18 cellular contexts compared by ENCODE assay signal in the genomic region with DNA sequence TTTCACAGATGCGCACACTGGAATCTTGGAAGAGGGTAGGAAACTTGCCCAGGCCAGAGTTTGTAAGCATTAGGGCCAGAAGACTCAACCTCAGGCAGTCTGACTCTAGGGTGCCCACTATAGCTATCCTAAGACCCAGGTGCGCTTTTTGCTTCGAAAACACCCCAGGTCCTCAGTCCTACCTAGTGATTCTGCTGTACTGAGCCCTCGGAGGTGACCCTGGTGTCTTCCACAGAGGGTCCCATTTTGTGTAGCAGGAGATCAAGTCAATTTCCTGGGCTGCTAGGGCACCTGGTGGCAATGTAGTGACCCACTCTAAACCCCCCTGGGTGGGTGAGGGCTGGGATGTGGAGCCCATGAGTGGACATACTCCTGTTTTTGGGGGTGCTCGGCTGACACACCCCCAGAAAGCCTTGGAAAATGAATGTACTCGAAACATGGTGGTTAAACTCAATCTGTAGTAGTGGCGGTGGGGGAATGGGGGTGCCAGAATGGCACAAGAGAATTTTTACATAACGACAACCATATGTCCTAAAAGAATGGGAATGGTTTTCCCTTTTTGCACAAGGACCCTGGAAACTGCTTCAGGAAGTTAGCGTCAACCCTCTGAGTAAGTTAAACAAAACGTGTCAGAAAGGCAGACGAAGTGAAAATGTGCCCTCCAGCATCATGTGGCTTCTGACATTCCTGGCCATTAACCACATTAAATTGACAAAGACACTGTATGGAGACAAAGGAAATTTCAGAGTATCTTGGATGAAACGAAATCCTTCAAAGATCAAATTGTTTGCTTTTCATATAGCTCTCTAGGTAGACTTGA.
DNase-seq lines count a peak whose midpoint lies in the region; ATAC-seq, FAIRE-seq and TF ChIP-seq lines count a peak whose summit lies in the region.
"Had no signal": no experiment of that assay in that cellular context is flagged by ENCODE, and none has a peak within 500 bp of the region (broad histone marks: within the 10 kb centered on the region; RNA-seq: fewer than 3 reads in every experiment).

No MANE protein-coding gene starts in this region.

- no peaks in the 10 kb centered on the region for H3K36me3 ChIP-seq in right atrium auricular region
- no peaks in the 10 kb centered on the region for H3K36me3 ChIP-seq in bronchial epithelial cell (ENCODE audit: control insufficient read depth, insufficient read depth, low read length)
- H3K36me3 ChIP-seq in gastrocnemius medialis = no peaks in the 10 kb centered on the region
- H3K36me3 ChIP-seq: lower lobe of right lung had no signal

- H3K4me1 ChIP-seq in right atrium auricular region (peaks cover 0 to 5% of the 10 kb centered on the region in 2 donors), gastrocnemius medialis (peaks cover 0 to 13% of the 10 kb centered on the region in 2 donors)

- DNase-seq in right atrium auricular region (ENCODE audit: low spot score) = peak; percentile 54
- no peak for DNase-seq in Right ventricle myocardium inferior (ENCODE audit: missing footprints)
- DNase-seq in bronchial epithelial cell (ENCODE audit: low read depth) = peak; percentile 89
- peak; percentile 33 for DNase-seq in left lobe of liver (ENCODE audit: low spot score)
- no peak for DNase-seq in RWPE1 (ENCODE audit: low spot score)
- DNase-seq in gastrocnemius medialis = no peak
- DNase-seq in NCI-H1694 treated with DMSO at 0.1 percent for 48 hours (lab: John Stamatoyannopoulos, UW) = no peak
- DNase-seq: activated CD4-positive, alpha-beta T cell treated with anti-CD3 and anti-CD28 coated beads for 36 hours; activated gamma-delta T cell treated with Interleukin-2 at 50 U/mL for 16 hours; anterior cingulate cortex; glutamatergic neuron; lower lobe of right lung; NCI-H526 treated with DMSO at 0.1 percent for 48 hours; SK-N-SH had no signal

- FAIRE-seq in bronchial epithelial cell (lab: Jason Lieb, UNC) = no peak
- FAIRE-seq: A549 had no signal

- no peak for ATAC-seq in Right ventricle myocardium inferior
- no peak for ATAC-seq in left lobe of liver
- ATAC-seq in gastrocnemius medialis = no peak
- no peak for ATAC-seq in HG02852 (IDR thresholded peaks at IDR 0.05; ENCODE audit: unreplicated experiment)
- ATAC-seq: A549; activated CD4-positive, alpha-beta T cell treated with anti-CD3 and anti-CD28 coated beads for 36 hours; lower lobe of right lung; natural killer cell treated with Interleukin-12 subunit alpha and Interleukin-12 subunit beta and Interleukin-15 and Interleukin-18, amount 100 ng/mL, for 72 hours had no signal

- H3K4me3 ChIP-seq in right atrium auricular region (no peak overlapping the region), bronchial epithelial cell (ENCODE audit: low read depth, low read length) (no peak overlapping the region), gastrocnemius medialis (no peak overlapping the region)
- H3K4me3 ChIP-seq: A549, lower lobe of right lung had no signal

- no peak overlapping the region for H3K27ac ChIP-seq in right atrium auricular region
- H3K27ac ChIP-seq in RWPE1 = no peak overlapping the region
- H3K27ac ChIP-seq in gastrocnemius medialis = no peak overlapping the region
- H3K27ac ChIP-seq: A549, HL-60, lower lobe of right lung had no signal

- in situ Hi-C loops in gastrocnemius medialis (cut with MboI; ENCODE audit: low sequenced_read_pairs in 4 of 4) = no loop called here

- intact Hi-C loops in Right ventricle myocardium inferior (cut with DNase I) = no loop called here
- intact Hi-C loops in gastrocnemius medialis (cut with DNase I; ENCODE audit: low total_unique reads) = no loop called here

- H3K27me3 ChIP-seq in right atrium auricular region = no peaks in the 10 kb centered on the region
- H3K27me3 ChIP-seq in bronchial epithelial cell (ENCODE audit: control insufficient read depth, insufficient read depth, low read length) = no peaks in the 10 kb centered on the region
- H3K27me3 ChIP-seq in gastrocnemius medialis = no peaks in the 10 kb centered on the region

- no peak for TF ChIP-seq CTCF in right atrium auricular region (IDR thresholded peaks at IDR 0.05)
- TF ChIP-seq CTCF in bronchial epithelial cell (IDR thresholded peaks at IDR 0.05; ENCODE audit: insufficient read depth, low read length, severe bottlenecking) = no peak
- no peak for TF ChIP-seq CTCF in RWPE1 (conservative IDR thresholded peaks at IDR 0.05; ENCODE audit: low read depth)
- no peak for TF ChIP-seq CTCF in gastrocnemius medialis (IDR thresholded peaks at IDR 0.05 in 4 of 5, conservative IDR thresholded peaks at IDR 0.05 in 1 of 5)

- POLR2A ChIA-PET in RWPE1 (lab: Yijun Ruan, JAX; ENCODE audit: low non-redundant PET) = no interaction called here

- CTCF ChIA-PET in RWPE1 (lab: Yijun Ruan, JAX) = interaction anchor here (0.5 kb wide), 1 partner anchor 282 kb away, joined by 3 read pairs; no protein-coding TSS in a partner anchor

- H3K9me3 ChIP-seq in right atrium auricular region = peaks cover 0 to 6% of the 10 kb centered on the region in 2 donors
- no peaks in the 10 kb centered on the region for H3K9me3 ChIP-seq in gastrocnemius medialis
- H3K9me3 ChIP-seq: A549, lower lobe of right lung, SK-N-SH had no signal

- no peak for TF ChIP-seq POLR2A in gastrocnemius medialis (IDR thresholded peaks at IDR 0.05)

Comparison
In these comparisons a context has a peak if more than half of its experiments do, and no peak if none do; other contexts are left out.
1. DNase-seq: peak in right atrium auricular region (single experiment), bronchial epithelial cell (single experiment) and left lobe of liver (single experiment); none in Right ventricle myocardium inferior (single experiment), RWPE1 (single experiment), gastrocnemius medialis (0 of 2) and NCI-H1694 treated with DMSO at 0.1 percent for 48 hours (single experiment).